22 cellular contexts compared by ENCODE assay signal in the genomic region with DNA sequence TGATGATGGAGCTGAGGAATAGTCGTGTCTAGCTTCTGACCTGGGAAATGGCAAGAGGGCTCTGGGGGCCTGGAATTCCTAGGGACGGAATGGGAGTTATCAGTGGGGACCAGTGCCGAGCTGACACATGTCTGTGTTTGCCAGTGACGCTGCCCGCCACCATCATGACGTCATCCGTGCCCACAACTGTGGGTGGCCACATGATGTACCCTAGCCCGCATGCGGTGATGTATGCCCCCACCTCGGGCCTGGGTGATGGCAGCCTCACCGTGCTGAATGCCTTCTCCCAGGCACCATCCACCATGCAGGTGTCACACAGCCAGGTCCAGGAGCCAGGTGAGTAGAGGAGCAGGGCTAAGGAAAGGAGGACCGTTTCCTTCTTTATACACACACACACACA.
"Had no signal": no experiment of that assay in that cellular context is flagged by ENCODE, and none has a peak within 500 bp of the region (broad histone marks: within the 10 kb centered on the region; RNA-seq: fewer than 3 reads in every experiment).

No MANE protein-coding gene starts in this region.

- H3K4me3 Mint-ChIP-seq: activated CD4-positive, alpha-beta memory T cell treated with anti-CD3 and anti-CD28 coated beads, Interleukin-2, amount 10 ng/mL, durations not matched to agents 7 days and 5 days; activated CD4-positive, alpha-beta T cell treated with anti-CD3 and anti-CD28 coated beads, Interleukin-2, amount 10 ng/mL, durations not matched to agents 24 days and 14 days; mesothelial cell of epicardium; natural killer cell treated with Interleukin-12 subunit alpha and Interleukin-12 subunit beta and Interleukin-15 and Interleukin-18, amount 100 ng/mL, for 72 hours; T-helper 2 cell treated with Interferon-gamma antibody and Interleukin-4, amounts not matched to agents 5 μg/mL and 100 μg/mL, for 36 hours had no signal

- H3K4me3 ChIP-seq: coronary artery, gastroesophageal sphincter, left ventricle myocardium inferior, spleen, thoracic aorta, vagina had no signal

- H3K27ac Mint-ChIP-seq: activated CD4-positive, alpha-beta memory T cell treated with anti-CD3 and anti-CD28 coated beads, Interleukin-2, amount 10 ng/mL, durations not matched to agents 7 days and 5 days; activated CD4-positive, alpha-beta T cell treated with anti-CD3 and anti-CD28 coated beads, Interleukin-2, amount 10 ng/mL, durations not matched to agents 24 days and 14 days; activated T-helper 2 cell treated with anti-CD3 and anti-CD28 coated beads, Interferon-gamma antibody, Interleukin-2, Interleukin-4, amounts not matched to agents 10 μg/mL and 5 μg/mL and 100 μg/mL, durations not matched to agents 14 hours and 24 hours and 36 hours; mesothelial cell of epicardium; T-helper 2 cell treated with Interferon-gamma antibody and Interleukin-4, amounts not matched to agents 5 μg/mL and 100 μg/mL, for 36 hours; type B pancreatic cell had no signal

- H3K27ac ChIP-seq: coronary artery, epithelial cell of prostate, left ventricle myocardium inferior, thoracic aorta, vagina, VCaP had no signal

- H3K27me3 Mint-ChIP-seq: activated CD4-positive, alpha-beta memory T cell treated with anti-CD3 and anti-CD28 coated beads, Interleukin-2, amount 10 ng/mL, durations not matched to agents 7 days and 5 days; activated CD4-positive, alpha-beta T cell treated with anti-CD3 and anti-CD28 coated beads, Interleukin-2, amount 10 ng/mL, durations not matched to agents 24 days and 14 days; natural killer cell treated with Interleukin-12 subunit alpha and Interleukin-12 subunit beta and Interleukin-15 and Interleukin-18, amount 100 ng/mL, for 72 hours; type B pancreatic cell had no signal

- DNase-seq: activated CD4-positive, alpha-beta memory T cell treated with anti-CD3 and anti-CD28 coated beads, Interleukin-2, amount 10 ng/mL, durations not matched to agents 7 days and 5 days; activated CD4-positive, alpha-beta T cell treated with anti-CD3 and anti-CD28 coated beads, Interleukin-2, amount 10 ng/mL, durations not matched to agents 24 days and 14 days; activated naive CD4-positive, alpha-beta T cell; cerebellar nuclear complex; head of caudate nucleus; left ventricle myocardium inferior; retina; spleen; stimulated activated CD4-positive, alpha-beta T cell treated with anti-CD3 and anti-CD28 coated beads, Interleukin-4, amount 100 ng/mL, for 1 hour; stimulated activated naive CD4-positive, alpha-beta T cell treated with Interleukin-2 at 50 U/mL for 16 hours had no signal

- H3K9me3 ChIP-seq: gastroesophageal sphincter, left ventricle myocardium inferior, spleen, thoracic aorta, vagina had no signal

- H3K27me3 ChIP-seq: gastroesophageal sphincter, spleen, vagina had no signal

- H3K9me3 Mint-ChIP-seq: activated CD4-positive, alpha-beta memory T cell treated with anti-CD3 and anti-CD28 coated beads, Interleukin-2, amount 10 ng/mL, durations not matched to agents 7 days and 5 days; activated CD4-positive, alpha-beta T cell treated with anti-CD3 and anti-CD28 coated beads, Interleukin-2, amount 10 ng/mL, durations not matched to agents 24 days and 14 days; activated T-helper 2 cell treated with anti-CD3 and anti-CD28 coated beads, Interferon-gamma antibody, Interleukin-2, Interleukin-4, amounts not matched to agents 10 μg/mL and 5 μg/mL and 100 μg/mL, durations not matched to agents 14 hours and 24 hours and 36 hours; mesothelial cell of epicardium; natural killer cell treated with Interleukin-12 subunit alpha and Interleukin-12 subunit beta and Interleukin-15 and Interleukin-18, amount 100 ng/mL, for 72 hours; T-helper 2 cell treated with Interferon-gamma antibody and Interleukin-4, amounts not matched to agents 5 μg/mL and 100 μg/mL, for 36 hours; type B pancreatic cell had no signal

- ATAC-seq: activated CD4-positive, CD25-positive, alpha-beta regulatory T cell treated with anti-CD3 and anti-CD28 coated beads, Interleukin-2, amount 50 U/mL, for 24 hours; gastroesophageal sphincter; natural killer cell treated with Interleukin-12 subunit alpha and Interleukin-12 subunit beta and Interleukin-15 and Interleukin-18, amount 100 ng/mL, for 72 hours had no signal
